8 cellular contexts compared by ENCODE assay signal in genomic region chr11:108417559-108417958, GRCh38. TPM values are rescaled to one million over a fixed set of nuclear protein-coding genes. Genes with fewer than 3 reads are reported as not detected.
DNase-seq lines count a peak whose midpoint lies in the region; FAIRE-seq and TF ChIP-seq lines count a peak whose summit lies in the region.
"Not testable (repeated sequence)": the region's sequence is repeated elsewhere in the genome, so short reads cannot be mapped to it uniquely, and the experiment has no call there.

No MANE protein-coding gene starts in this region.

- H3K4me1 ChIP-seq in SJCRH30; keratinocyte (ENCODE audit: control insufficient read depth, extremely low read depth, insufficient read depth, low read length): not testable (repeated sequence)

- not testable (repeated sequence) for DNase-seq in BJ (ENCODE audit: low read depth); GM13976 (ENCODE audit: low spot score); keratinocyte (ENCODE audit: low read depth, low spot score)
- peak; percentile 1 for DNase-seq in MV-4-11 (lab: John Stamatoyannopoulos, UW)
- peak; percentile 23 to 28 for DNase-seq in SJCRH30
- DNase-seq in activated CD8-positive, alpha-beta memory T cell treated with anti-CD3 and anti-CD28 coated beads for 1 hour (ENCODE audit: extremely low read depth in 1 of 2, low read depth in 1 of 2): peak; percentile 3 to 6
- DNase-seq in effector CD4-positive, alpha-beta T cell: peak; percentile 7
- DNase-seq in stimulated activated CD4-positive, alpha-beta T cell treated with anti-CD3 and anti-CD28 coated beads, Interleukin-1b, Interleukin-23, amount 100 ng/mL, for 4 hours (ENCODE audit: low read depth in 2 of 2): peak; percentile 5 to 19

- H3K9me1 ChIP-seq in keratinocyte (ENCODE audit: control insufficient read depth, extremely low read depth, insufficient read depth, low read length): not testable (repeated sequence)

- not testable (repeated sequence) for H4K20me1 ChIP-seq in keratinocyte (ENCODE audit: control insufficient read depth, extremely low read depth, insufficient read depth, low read length)

- H3K36me3 ChIP-seq in BJ (ENCODE audit: control insufficient read depth, insufficient read depth, low read length); SJCRH30; keratinocyte (ENCODE audit: control insufficient read depth in 2 of 2, extremely low read depth in 1 of 2, insufficient read depth in 2 of 2, low read length in 2 of 2): not testable (repeated sequence)

- in situ Hi-C loops in GM13976 (cut with MboI; ENCODE audit: low sequenced_read_pairs, unreplicated experiment): loop anchor here (10.0 kb wide), 1 partner anchor 227 kb away; no protein-coding TSS in a partner anchor

- peak; percentile 40 for TF ChIP-seq CTCF in BJ (IDR thresholded peaks at IDR 0.05; ENCODE audit: insufficient read depth, low read depth, low read length)
- peak; percentile 33 for TF ChIP-seq CTCF in GM13976 (IDR thresholded peaks at IDR 0.05; ENCODE audit: borderline replicate concordance, control extremely low read depth, extremely low read depth, insufficient read depth, missing control alignments)
- TF ChIP-seq CTCF in keratinocyte (optimal IDR thresholded peaks at IDR 0.05 in 1 of 3, IDR thresholded peaks at IDR 0.05 in 1 of 3, conservative IDR thresholded peaks at IDR 0.05 in 1 of 3; ENCODE audit: extremely low read depth in 1 of 3, insufficient read depth in 2 of 3, low read length in 3 of 3): peak in 2 of 3 experiments; percentile 18 to 57

- POLR2A ChIA-PET in BJ (lab: Charles Lee): not testable (repeated sequence)

- not testable (repeated sequence) for H3K4me3 ChIP-seq in BJ (ENCODE audit: low read depth, low read length); SJCRH30; keratinocyte (ENCODE audit: control insufficient read depth in 2 of 3, extremely low read depth in 1 of 3, insufficient read depth in 2 of 3, low read depth in 1 of 3, low read length in 3 of 3)

- H3K79me2 ChIP-seq in keratinocyte (ENCODE audit: control insufficient read depth, insufficient read depth, low read length): not testable (repeated sequence)

- CTCF ChIA-PET in BJ (lab: Yijun Ruan, JAX): not testable (repeated sequence)

- not testable (repeated sequence) for H3K27ac ChIP-seq in SJCRH30; keratinocyte (ENCODE audit: control insufficient read depth, insufficient read depth, low read length)

- H3K4me2 ChIP-seq in keratinocyte (ENCODE audit: control insufficient read depth, extremely low read depth, insufficient read depth, low read depth, low read length): not testable (repeated sequence)

- H3K9ac ChIP-seq in keratinocyte (ENCODE audit: control insufficient read depth, extremely low read depth, insufficient read depth, low read length): not testable (repeated sequence)

- not testable (repeated sequence) for H3K9me3 ChIP-seq in SJCRH30 (replicated peaks); keratinocyte (ENCODE audit: control insufficient read depth, low read depth, low read length)

- not testable (repeated sequence) for H2AFZ ChIP-seq in keratinocyte (ENCODE audit: control insufficient read depth, low read length)

- not testable (repeated sequence) for FAIRE-seq in keratinocyte (lab: Jason Lieb, UNC)

- dilution Hi-C loops in keratinocyte (cut with MboI; ENCODE audit: extremely low pct_ligation_motif_present, low sequenced_read_pairs): not testable (repeated sequence)

- not testable (repeated sequence) for H3K27me3 ChIP-seq in BJ (ENCODE audit: control insufficient read depth, insufficient read depth, low read length); SJCRH30; keratinocyte (ENCODE audit: control insufficient read depth, extremely low read depth, insufficient read depth, low read length)

RNA-seq across cellular contexts. Expression of gene C11orf65, which starts 49.8 kb away (rescaled TPM):
- polyA plus RNA-seq in BJ (2011; rRNA removed): 0.18 and 0.54 TPM in 2 replicates
- not detected in 2 replicates for polyA minus RNA-seq in BJ (2011; rRNA and poly(A)+ RNA removed)
- 0.46 and 0.49 TPM in 2 replicates for total RNA-seq in SJCRH30 (2014; rRNA removed; shearing (Covaris generic))
- 0.34 to 0.83 TPM (median 0.46 TPM) in 3 replicates for polyA plus RNA-seq in keratinocyte
- polyA plus RNA-seq in keratinocyte (2011; ENCODE audit: low read depth): 1.3 TPM
- polyA plus RNA-seq in keratinocyte (2011; cell fraction: cytosol; rRNA removed): 0.51 and 1.2 TPM in 2 replicates
- polyA plus RNA-seq in keratinocyte (2011; cell fraction: nucleus; rRNA removed): 0.73 and 1.1 TPM in 2 replicates
- 0.84 and 1.1 TPM in 2 replicates for polyA plus RNA-seq in keratinocyte (2012; ENCODE audit: low replicate concordance)
- polyA minus RNA-seq in keratinocyte: 0.74 TPM in 1 of 3 replicates, not detected in the others
- not detected for polyA minus RNA-seq in keratinocyte (2011; cell fraction: cytosol; rRNA and poly(A)+ RNA removed)
- 0.74 and 1.0 TPM in 2 replicates for polyA minus RNA-seq in keratinocyte (2011; cell fraction: nucleus; rRNA and poly(A)+ RNA removed)
